In the genomic region with DNA sequence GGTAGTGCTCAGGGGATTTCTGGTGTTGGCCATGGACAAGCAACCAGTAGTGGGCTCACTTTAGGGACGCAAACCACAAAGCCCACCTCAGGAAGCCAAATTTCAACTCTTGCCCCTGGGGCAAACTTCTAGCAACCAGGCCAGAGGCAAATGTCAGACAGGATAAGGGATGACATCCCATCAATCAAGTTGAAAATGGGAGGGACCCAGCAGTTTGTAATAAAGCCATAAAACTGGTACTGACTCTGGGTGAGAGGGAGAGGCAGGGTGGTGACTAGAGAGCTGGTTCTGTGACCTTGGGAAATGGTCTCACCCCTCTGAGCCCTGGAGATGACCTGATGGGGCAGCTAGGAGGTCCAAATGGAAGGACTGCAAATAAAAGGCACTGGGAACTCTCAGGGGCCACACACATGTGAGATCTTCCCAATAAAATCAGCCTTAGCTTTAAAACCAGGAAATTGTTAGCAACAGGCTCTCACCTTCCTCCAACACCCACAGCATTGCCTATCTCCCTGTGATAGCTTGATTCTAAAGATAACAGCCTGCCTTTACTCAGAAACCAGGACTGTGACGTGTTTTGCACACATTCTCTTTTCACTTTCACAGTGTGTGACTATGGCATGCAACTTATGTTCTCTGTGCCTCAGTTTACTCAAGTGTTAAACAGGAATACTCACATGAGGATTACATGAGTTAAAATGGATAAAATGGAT, we compare ENCODE assay signal across 22 cellular contexts. TPM values are rescaled to one million over a fixed set of nuclear protein-coding genes. Genes with fewer than 3 reads are reported as not detected.
DNase-seq lines count a peak whose midpoint lies in the region; ATAC-seq and TF ChIP-seq lines count a peak whose summit lies in the region.
"Had no signal": no experiment of that assay in that cellular context is flagged by ENCODE, and none has a peak within 500 bp of the region (broad histone marks: within the 10 kb centered on the region; RNA-seq: fewer than 3 reads in every experiment).

No MANE protein-coding gene starts in this region.

- H3K4me3 ChIP-seq in neutrophil (ENCODE audit: low read depth in 1 of 2, low read length in 1 of 2) = no peak overlapping the region
- H3K4me3 ChIP-seq in smooth muscle cell = no peak overlapping the region
- H3K4me3 ChIP-seq: pancreas, sigmoid colon had no signal

- peaks cover 3% of the 10 kb centered on the region for H4K20me1 ChIP-seq in smooth muscle cell (ENCODE audit: low read depth)

- H2AFZ ChIP-seq in smooth muscle cell (ENCODE audit: low read depth) = no peak overlapping the region

- peaks cover 60% of the 10 kb centered on the region for H3K36me3 Mint-ChIP-seq in activated CD8-positive, alpha-beta memory T cell treated with anti-CD3 and anti-CD28 coated beads, Interleukin-2, amount 10 ng/mL, durations not matched to agents 7 days and 5 days
- H3K36me3 Mint-ChIP-seq in activated naive CD8-positive, alpha-beta T cell treated with anti-CD3 and anti-CD28 coated beads for 36 hours = peaks cover 29% of the 10 kb centered on the region

- POLR2A ChIA-PET in HEK293T (lab: Yijun Ruan, JAX) = interaction anchor here (3.0 kb wide), 1 partner anchor 23 kb away, joined by 13 read pairs; a partner anchor contains a TSS

- H3K4me1 ChIP-seq in neutrophil (ENCODE audit: control insufficient read depth in 1 of 2, insufficient read depth in 1 of 2, low read depth in 1 of 2, low read length in 1 of 2) (no peaks in the 10 kb centered on the region), smooth muscle cell (ENCODE audit: low read depth) (no peaks in the 10 kb centered on the region)
- H3K4me1 ChIP-seq: BE2C, foreskin keratinocyte, sigmoid colon had no signal

- H3K27me3 ChIP-seq in neutrophil = no peaks in the 10 kb centered on the region
- no peaks in the 10 kb centered on the region for H3K27me3 ChIP-seq in smooth muscle cell (ENCODE audit: low read depth)
- H3K27me3 ChIP-seq: BE2C, foreskin keratinocyte, pancreas, sigmoid colon had no signal

- ATAC-seq in activated CD8-positive, alpha-beta memory T cell treated with anti-CD3 and anti-CD28 coated beads, Interleukin-2, amount 10 ng/mL, durations not matched to agents 7 days and 5 days = no peak
- no peak for ATAC-seq in HG02763 (IDR thresholded peaks at IDR 0.05; ENCODE audit: unreplicated experiment)
- ATAC-seq: foreskin keratinocyte; HepG2; naive thymus-derived CD8-positive, alpha-beta T cell; pancreas had no signal

- H3K27ac ChIP-seq in neutrophil (peak overlapping the region; percentile 15), smooth muscle cell (ENCODE audit: low read depth) (no peak overlapping the region)
- H3K27ac ChIP-seq: epithelial cell of prostate, foreskin keratinocyte, pancreas, WERI-Rb-1 had no signal

- TF ChIP-seq CTCF in neutrophil (IDR thresholded peaks at IDR 0.05) (no peak), GM10266 (IDR thresholded peaks at IDR 0.05; ENCODE audit: control insufficient read depth, insufficient read depth, low read depth, missing control alignments) (no peak), smooth muscle cell (IDR thresholded peaks at IDR 0.05; ENCODE audit: borderline replicate concordance, insufficient read depth, poor library complexity, severe bottlenecking) (no peak)

- H3K36me3 ChIP-seq in neutrophil (peaks cover 90% of the 10 kb centered on the region), smooth muscle cell (ENCODE audit: low read depth) (peaks cover 18% of the 10 kb centered on the region)

- no peak overlapping the region for H3K4me3 Mint-ChIP-seq in activated CD8-positive, alpha-beta memory T cell treated with anti-CD3 and anti-CD28 coated beads, Interleukin-2, amount 10 ng/mL, durations not matched to agents 7 days and 5 days
- no peak overlapping the region for H3K4me3 Mint-ChIP-seq in activated naive CD8-positive, alpha-beta T cell treated with anti-CD3 and anti-CD28 coated beads for 36 hours
- H3K4me3 Mint-ChIP-seq: activated naive CD8-positive, alpha-beta T cell treated with anti-CD3 and anti-CD28 coated beads, Interleukin-2, amount 10 ng/mL, durations not matched to agents 7 days and 5 days; naive thymus-derived CD8-positive, alpha-beta T cell had no signal

- no peak overlapping the region for H3K9ac ChIP-seq in smooth muscle cell (ENCODE audit: low read depth)

- H3K79me2 ChIP-seq in smooth muscle cell (ENCODE audit: low read depth) = no peaks in the 10 kb centered on the region

- H3K9me3 Mint-ChIP-seq in activated CD8-positive, alpha-beta memory T cell treated with anti-CD3 and anti-CD28 coated beads, Interleukin-2, amount 10 ng/mL, durations not matched to agents 7 days and 5 days (ENCODE audit: low read depth) = no peaks in the 10 kb centered on the region
- H3K9me3 Mint-ChIP-seq in activated naive CD8-positive, alpha-beta T cell treated with anti-CD3 and anti-CD28 coated beads for 36 hours = no peaks in the 10 kb centered on the region
- H3K9me3 Mint-ChIP-seq: activated naive CD8-positive, alpha-beta T cell treated with anti-CD3 and anti-CD28 coated beads, Interleukin-2, amount 10 ng/mL, durations not matched to agents 7 days and 5 days; naive thymus-derived CD8-positive, alpha-beta T cell had no signal

- H3K27me3 Mint-ChIP-seq in activated CD8-positive, alpha-beta memory T cell treated with anti-CD3 and anti-CD28 coated beads, Interleukin-2, amount 10 ng/mL, durations not matched to agents 7 days and 5 days = no peaks in the 10 kb centered on the region
- H3K27me3 Mint-ChIP-seq in activated naive CD8-positive, alpha-beta T cell treated with anti-CD3 and anti-CD28 coated beads for 36 hours = no peaks in the 10 kb centered on the region
- H3K27me3 Mint-ChIP-seq: activated naive CD8-positive, alpha-beta T cell treated with anti-CD3 and anti-CD28 coated beads, Interleukin-2, amount 10 ng/mL, durations not matched to agents 7 days and 5 days; naive thymus-derived CD8-positive, alpha-beta T cell had no signal

- peaks cover 28% of the 10 kb centered on the region for H3K4me1 Mint-ChIP-seq in activated CD8-positive, alpha-beta memory T cell treated with anti-CD3 and anti-CD28 coated beads, Interleukin-2, amount 10 ng/mL, durations not matched to agents 7 days and 5 days
- peaks cover 27% of the 10 kb centered on the region for H3K4me1 Mint-ChIP-seq in activated naive CD8-positive, alpha-beta T cell treated with anti-CD3 and anti-CD28 coated beads for 36 hours

- no peak for DNase-seq in activated CD8-positive, alpha-beta memory T cell treated with anti-CD3 and anti-CD28 coated beads, Interleukin-2, amount 10 ng/mL, durations not matched to agents 7 days and 5 days
- DNase-seq in activated CD8-positive, alpha-beta memory T cell treated with anti-CD3 and anti-CD28 coated beads, Interleukin-2, amount 50 U/mL, for 48 hours = no peak
- DNase-seq in HEK293T (ENCODE audit: extremely low spot score) (no peak), GM10266 (ENCODE audit: extremely low spot score) (no peak), smooth muscle cell (lab: John Stamatoyannopoulos, UW; ENCODE audit: unreplicated experiment) (no peak)
- DNase-seq in activated naive CD8-positive, alpha-beta T cell treated with anti-CD3 and anti-CD28 coated beads for 36 hours = no peak
- DNase-seq: activated naive CD8-positive, alpha-beta T cell treated with anti-CD3 and anti-CD28 coated beads, Interleukin-2, amount 10 ng/mL, durations not matched to agents 7 days and 5 days; BE2C; foreskin keratinocyte; H7; NCI-H1436; NCI-H2171 treated with DMSO at 0.1 percent for 48 hours; OCI-M1; pancreas; SHP77; sigmoid colon; WERI-Rb-1 had no signal

- no peaks in the 10 kb centered on the region for H3K9me3 ChIP-seq in neutrophil
- no peaks in the 10 kb centered on the region for H3K9me3 ChIP-seq in smooth muscle cell (replicated peaks; ENCODE audit: low read depth)
- H3K9me3 ChIP-seq: BE2C, pancreas, sigmoid colon had no signal

- WGBS in smooth muscle cell (ENCODE audit: low lambda C conversion rate) = 92% methylated on average over 2 of the region's 2 CpGs

- CTCF ChIA-PET in activated CD8-positive, alpha-beta memory T cell treated with anti-CD3 and anti-CD28 coated beads, Interleukin-2, amount 10 ng/mL, durations not matched to agents 7 days and 5 days (lab: Charles Lee) = interaction anchor here (1.6 to 2.5 kb wide), 3 partner anchors 24 to 54 kb away, joined by 3 to 22 read pairs (median 4); a partner anchor contains a TSS
- CTCF ChIA-PET in HEK293T (lab: Yijun Ruan, JAX) = no interaction called here

- no peak overlapping the region for H3K4me2 ChIP-seq in smooth muscle cell

- peak overlapping the region; percentile 47 for H3K27ac Mint-ChIP-seq in activated CD8-positive, alpha-beta memory T cell treated with anti-CD3 and anti-CD28 coated beads, Interleukin-2, amount 10 ng/mL, durations not matched to agents 7 days and 5 days
- H3K27ac Mint-ChIP-seq in activated naive CD8-positive, alpha-beta T cell treated with anti-CD3 and anti-CD28 coated beads for 36 hours = peak overlapping the region; percentile 42
- H3K27ac Mint-ChIP-seq: activated naive CD8-positive, alpha-beta T cell treated with anti-CD3 and anti-CD28 coated beads, Interleukin-2, amount 10 ng/mL, durations not matched to agents 7 days and 5 days had no signal

- H3F3A ChIP-seq in smooth muscle cell (ENCODE audit: low read depth) = peaks cover 7% of the 10 kb centered on the region

RNA-seq across cellular contexts. Expression of a gene that starts 6.4 kb away (rescaled TPM):
- total RNA-seq in activated CD8-positive, alpha-beta memory T cell treated with anti-CD3 and anti-CD28 coated beads, Interleukin-2, amount 10 ng/mL, durations not matched to agents 7 days and 5 days = 10 to 100 TPM; 32.2 to 48.1 TPM
- total RNA-seq in activated naive CD8-positive, alpha-beta T cell treated with anti-CD3 and anti-CD28 coated beads for 36 hours = 10 to 100 TPM; 13.0 to 14.4 TPM
- 16.8 and 23.0 TPM in 2 replicates for total RNA-seq in smooth muscle cell
- polyA plus RNA-seq in smooth muscle cell = 51.1 and 57.6 TPM in 2 replicates

RNA-seq across cellular contexts. Expression of a gene that starts 23.5 kb away (rescaled TPM):
- 100 to 1,000 TPM; 214 to 267 TPM for total RNA-seq in activated CD8-positive, alpha-beta memory T cell treated with anti-CD3 and anti-CD28 coated beads, Interleukin-2, amount 10 ng/mL, durations not matched to agents 7 days and 5 days
- 100 to 1,000 TPM; 243 to 244 TPM for total RNA-seq in activated naive CD8-positive, alpha-beta T cell treated with anti-CD3 and anti-CD28 coated beads for 36 hours
- total RNA-seq in smooth muscle cell = 46.0 and 55.0 TPM in 2 replicates
- 86.7 and 86.9 TPM in 2 replicates for polyA plus RNA-seq in smooth muscle cell

RNA-seq across cellular contexts. Expression of a gene that starts 23.7 kb away (rescaled TPM):
- 1 to 10 TPM; 4.9 to 6.2 TPM for total RNA-seq in activated CD8-positive, alpha-beta memory T cell treated with anti-CD3 and anti-CD28 coated beads, Interleukin-2, amount 10 ng/mL, durations not matched to agents 7 days and 5 days
- total RNA-seq in activated naive CD8-positive, alpha-beta T cell treated with anti-CD3 and anti-CD28 coated beads for 36 hours = 1 to 10 TPM; 2.5 to 2.6 TPM
- total RNA-seq in smooth muscle cell = 1.5 and 4.8 TPM in 2 replicates
- 2.5 and 6.0 TPM in 2 replicates for polyA plus RNA-seq in smooth muscle cell

RNA-seq across cellular contexts. Expression of a gene that starts 43.8 kb away (rescaled TPM):
- 10 to 100 TPM in 1 of 2 experiments, 1 to 10 TPM in 1; 8.7 to 10.2 TPM for total RNA-seq in activated CD8-positive, alpha-beta memory T cell treated with anti-CD3 and anti-CD28 coated beads, Interleukin-2, amount 10 ng/mL, durations not matched to agents 7 days and 5 days
- total RNA-seq in activated naive CD8-positive, alpha-beta T cell treated with anti-CD3 and anti-CD28 coated beads for 36 hours = 1 to 10 TPM; 2.8 to 3.5 TPM
- 9.8 and 16.1 TPM in 2 replicates for total RNA-seq in smooth muscle cell
- 21.8 and 22.6 TPM in 2 replicates for polyA plus RNA-seq in smooth muscle cell

RNA-seq across cellular contexts. Expression of a gene that starts 54.1 kb away (rescaled TPM):
- 10 to 100 TPM in 1 of 2 experiments, 1 to 10 TPM in 1; 8.5 to 10.5 TPM for total RNA-seq in activated CD8-positive, alpha-beta memory T cell treated with anti-CD3 and anti-CD28 coated beads, Interleukin-2, amount 10 ng/mL, durations not matched to agents 7 days and 5 days
- 1 to 10 TPM; 3.3 to 3.9 TPM for total RNA-seq in activated naive CD8-positive, alpha-beta T cell treated with anti-CD3 and anti-CD28 coated beads for 36 hours
- 11.6 and 21.2 TPM in 2 replicates for total RNA-seq in smooth muscle cell
- polyA plus RNA-seq in smooth muscle cell = 3.4 and 5.9 TPM in 2 replicates
